Comparison of ENCODE assay signal across 13 cellular contexts in the genomic region with DNA sequence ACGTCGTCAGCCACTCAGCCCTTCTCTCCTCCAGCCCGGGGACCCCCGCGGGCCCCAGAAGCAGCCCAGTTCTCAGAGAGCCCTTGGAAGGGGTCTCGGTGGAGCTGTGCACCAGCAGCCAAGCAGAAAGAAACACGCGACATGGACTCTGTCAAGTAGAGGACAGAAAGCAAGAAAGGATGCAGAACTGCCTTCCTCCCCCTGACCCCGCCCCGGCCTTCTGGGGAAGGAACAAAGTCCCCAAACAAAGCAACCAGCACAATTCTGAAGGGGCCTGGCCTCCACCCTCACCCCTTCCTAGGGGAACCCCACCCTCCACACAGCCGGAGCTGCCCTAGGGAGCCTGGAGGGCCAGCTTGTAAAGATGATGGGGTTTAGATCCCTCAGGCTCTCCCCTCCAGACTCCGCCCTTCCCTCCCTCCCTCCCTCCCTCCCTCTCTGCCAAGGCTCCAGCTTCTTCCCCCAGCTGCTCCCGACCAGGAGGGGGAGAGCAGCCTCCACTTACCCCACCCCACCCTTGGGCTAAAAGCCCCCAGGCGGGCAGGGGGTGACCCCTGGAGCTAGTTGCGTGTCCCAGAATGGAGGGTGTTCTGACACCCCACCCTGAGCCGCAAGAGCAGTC. TPM values are rescaled to one million over a fixed set of nuclear protein-coding genes. Genes with fewer than 3 reads are reported as not detected.
DNase-seq lines count a peak whose midpoint lies in the region; ATAC-seq, FAIRE-seq and TF ChIP-seq lines count a peak whose summit lies in the region.
"Had no signal": no experiment of that assay in that cellular context is flagged by ENCODE, and none has a peak within 500 bp of the region (broad histone marks: within the 10 kb centered on the region; RNA-seq: fewer than 3 reads in every experiment).

No MANE protein-coding gene starts in this region.

- H3K36me3 Mint-ChIP-seq in IgD-negative memory B cell (peaks cover 1% of the 10 kb centered on the region), osteocyte (ENCODE audit: unreplicated experiment) (peaks cover 5% of the 10 kb centered on the region)

- TF ChIP-seq CTCF in dorsolateral prefrontal cortex (IDR thresholded peaks at IDR 0.05 in 54 of 56, conservative IDR thresholded peaks at IDR 0.05 in 2 of 56; ENCODE audit: low read depth in 1 of 56, partially characterized antibody in 56 of 56) (no peak), osteocyte (IDR thresholded peaks at IDR 0.05) (no peak)

- H3K27me3 ChIP-seq in dorsolateral prefrontal cortex = no peaks in the 10 kb centered on the region

- H3K9me3 Mint-ChIP-seq in IgD-negative memory B cell (no peaks in the 10 kb centered on the region), osteocyte (ENCODE audit: unreplicated experiment) (no peaks in the 10 kb centered on the region)

- H3K27ac ChIP-seq in dorsolateral prefrontal cortex = peak overlapping the region in 56 of 59 donors; percentile 58 to 100 (median 90)

- DNase-seq in DMS 273 (lab: John Stamatoyannopoulos, UW; ENCODE audit: unreplicated experiment) (peak; percentile 47), DMS 273 treated with DMSO at 0.1 percent for 48 hours (lab: John Stamatoyannopoulos, UW) (no peak), dorsolateral prefrontal cortex (no peak), osteocyte (ENCODE audit: extremely low spot score, unreplicated experiment) (no peak), GM12891 (ENCODE audit: insufficient read length, low spot score) (no peak), NCI-H1436 (lab: John Stamatoyannopoulos, UW) (no peak)
- DNase-seq: activated CD8-positive, alpha-beta memory T cell treated with anti-CD3 and anti-CD28 coated beads, Interleukin-2, amount 50 U/mL, for 48 hours; HCEC 1CT; stimulated activated CD4-positive, alpha-beta T cell treated with anti-CD3 and anti-CD28 coated beads, Interleukin-2, amount 100 ng/mL, for 48 hours had no signal

- H3K27ac Mint-ChIP-seq in IgD-negative memory B cell = peak overlapping the region; percentile 91 to 95 (median 93)
- H3K27ac Mint-ChIP-seq in osteocyte (ENCODE audit: unreplicated experiment) = peak overlapping the region; percentile 43

- no peak for FAIRE-seq in GM12891 (lab: Jason Lieb, UNC)

- no peak for TF ChIP-seq POLR2A in GM12891 (IDR thresholded peaks at IDR 0.05; ENCODE audit: low read depth, low read length)

- ATAC-seq in HG03342 (IDR thresholded peaks at IDR 0.05; ENCODE audit: unreplicated experiment) = no peak

- peak overlapping the region; percentile 90 to 99 (median 94) for H3K4me3 Mint-ChIP-seq in IgD-negative memory B cell
- no peak overlapping the region for H3K4me3 Mint-ChIP-seq in osteocyte (ENCODE audit: unreplicated experiment)

- H3K27me3 Mint-ChIP-seq in IgD-negative memory B cell (peaks cover 4% of the 10 kb centered on the region), osteocyte (ENCODE audit: unreplicated experiment) (peaks cover 17% of the 10 kb centered on the region)

- H3K4me1 Mint-ChIP-seq in IgD-negative memory B cell (peaks cover 15 to 22% (median 18%) of the 10 kb centered on the region in 3 donors), osteocyte (ENCODE audit: unreplicated experiment) (peaks cover 63% of the 10 kb centered on the region)

- H3K4me3 ChIP-seq in dorsolateral prefrontal cortex = peak overlapping the region in 24 of 59 donors; percentile 9 to 60 (median 30)
- H3K4me3 ChIP-seq: lung had no signal

- intact Hi-C loops in dorsolateral prefrontal cortex (cut with DNase I) = loop anchor here (2.0 to 10.0 kb wide), 2 partner anchors 60 to 116 kb away; no protein-coding TSS in a partner anchor

TF ChIP-seq in GM12891, 5 proteins besides CTCF, POLR2A, EP300 and RAD21:
- TF ChIP-seq PAX5 (IDR thresholded peaks at IDR 0.05; ENCODE audit: insufficient read depth, low read length, severe bottlenecking) (no peak), TAF1 (IDR thresholded peaks at IDR 0.05; ENCODE audit: low read depth, low read length) (no peak), POLR2AphosphoS5 (IDR thresholded peaks at IDR 0.05; ENCODE audit: low read depth, low read length) (no peak), SPI1 (IDR thresholded peaks at IDR 0.05; ENCODE audit: low read depth, low read length) (no peak), POU2F2 (IDR thresholded peaks at IDR 0.05; ENCODE audit: low read depth, low read length) (no peak)

RNA-seq across cellular contexts. Expression of a gene that starts 7.8 kb away (rescaled TPM):
- 90.1 TPM for polyA plus RNA-seq in IgD-negative memory B cell
- total RNA-seq in dorsolateral prefrontal cortex (10 to 100 TPM in 2 of 120 experiments, 1 to 10 TPM in 118; 1.0 to 11.8 (median 4.5) TPM), osteocyte (not detected in 2 replicates)
- polyA plus RNA-seq in GM12891 (2012; ENCODE audit: low read depth, missing spikeins) = 5.6 TPM
- total RNA-seq: A172 had no signal

RNA-seq across cellular contexts. Expression of a gene that starts 21.7 kb away (rescaled TPM):
- polyA plus RNA-seq in IgD-negative memory B cell = 30.7 TPM
- total RNA-seq in dorsolateral prefrontal cortex (10 to 100 TPM; 30.6 to 70.9 (median 40.8) TPM), osteocyte (37.4 and 43.1 TPM in 2 replicates)
- 39.2 TPM for polyA plus RNA-seq in GM12891 (2012; ENCODE audit: low read depth, missing spikeins)

RNA-seq across cellular contexts. Expression of a gene that starts 23.2 kb away (rescaled TPM):
- polyA plus RNA-seq in IgD-negative memory B cell = 2.7 TPM
- total RNA-seq in dorsolateral prefrontal cortex (100 to 1,000 TPM in 5 of 120 experiments, 10 to 100 TPM in 115; 54.8 to 122 (median 79.3) TPM), osteocyte (40.4 and 45.1 TPM in 2 replicates)
- 24.0 TPM for polyA plus RNA-seq in GM12891 (2012; ENCODE audit: low read depth, missing spikeins)

RNA-seq across cellular contexts. Expression of a gene that starts 55.3 kb away (rescaled TPM):
- 52.8 TPM for polyA plus RNA-seq in IgD-negative memory B cell
- total RNA-seq in dorsolateral prefrontal cortex (10 to 100 TPM; 21.7 to 50.2 (median 33.8) TPM), osteocyte (48.5 and 50.5 TPM in 2 replicates)
- polyA plus RNA-seq in GM12891 (2012; ENCODE audit: low read depth, missing spikeins) = 42.4 TPM

RNA-seq across cellular contexts. Expression of a gene that starts 55.3 kb away (rescaled TPM):
- polyA plus RNA-seq in IgD-negative memory B cell = 350 TPM
- total RNA-seq in dorsolateral prefrontal cortex (10 to 100 TPM; 15.7 to 43.8 (median 25.6) TPM), osteocyte (109 and 148 TPM in 2 replicates)
- 61.4 TPM for polyA plus RNA-seq in GM12891 (2012; ENCODE audit: low read depth, missing spikeins)
